9 cellular contexts compared by ENCODE assay signal in the genomic region with DNA sequence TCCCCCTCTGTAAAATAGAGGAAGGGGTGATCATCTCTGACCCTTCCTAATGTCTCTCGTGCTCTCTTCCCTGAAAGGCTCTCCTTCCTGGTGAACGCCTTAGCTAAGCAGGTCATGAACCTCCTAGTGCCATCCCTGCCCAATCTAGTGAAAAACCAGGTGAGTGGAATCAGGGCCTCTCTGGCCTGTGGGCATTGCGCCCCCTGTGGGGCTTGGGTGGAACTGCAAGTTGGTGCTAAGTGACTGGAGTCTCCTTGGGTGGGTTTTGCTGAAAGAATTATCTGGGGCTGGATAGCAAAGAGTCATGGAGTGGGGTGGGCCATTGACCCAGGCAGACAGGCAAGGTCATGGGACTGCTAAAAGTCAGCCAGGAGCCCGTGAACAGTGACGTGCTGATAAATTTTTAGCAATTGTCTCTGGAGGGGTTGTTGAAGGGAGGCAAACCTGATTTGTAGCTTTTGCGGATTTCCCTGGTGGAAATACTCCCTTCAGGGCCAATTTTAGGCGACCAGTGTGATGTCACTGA. TPM values are rescaled to one million over a fixed set of nuclear protein-coding genes. Genes with fewer than 3 reads are reported as not detected.
DNase-seq lines count a peak whose midpoint lies in the region; ATAC-seq and TF ChIP-seq lines count a peak whose summit lies in the region.
"Had no signal": no experiment of that assay in that cellular context is flagged by ENCODE, and none has a peak within 500 bp of the region (broad histone marks: within the 10 kb centered on the region; RNA-seq: fewer than 3 reads in every experiment).

No MANE protein-coding gene starts in this region.

- TF ChIP-seq POLR2A in IMR-90 (IDR thresholded peaks at IDR 0.05; ENCODE audit: low read depth, low read length), result no peak

- dilution Hi-C loops in IMR-90 (cut with HindIII; ENCODE audit: low sequenced_read_pairs, unreplicated experiment), result no loop called here

- H3K14ac ChIP-seq in IMR-90 (replicated peaks; ENCODE audit: low read depth, low read length), result no peak overlapping the region

- H4K91ac ChIP-seq in IMR-90 (ENCODE audit: insufficient read depth, low read depth, low read length), result no peak overlapping the region

- 0% methylated on average over 1 of the region's 7 CpGs; no CpG with 5 or more reads in 1 of the 2 experiments for WGBS in IMR-90 (ENCODE audit: extremely low coverage in 2 of 2, insufficient read length in 1 of 2), 2 experiments
- WGBS in aorta, 2 donors, result 38 to 39% methylated on average over 7 of the region's 7 CpGs

- H3K4me2 ChIP-seq in IMR-90 (ENCODE audit: low read depth, low read length), result no peak overlapping the region

- no peak overlapping the region for H3K18ac ChIP-seq in IMR-90 (ENCODE audit: low read depth, low read length)

- H3K79me1 ChIP-seq in IMR-90 (ENCODE audit: low read depth in 1 of 2, low read length in 2 of 2), result no peaks in the 10 kb centered on the region

- intact Hi-C loops in Caco-2 (cut with micrococcal nuclease; ENCODE audit: unreplicated experiment) (no loop called here), IMR-90 (cut with micrococcal nuclease) (no loop called here), aorta (cut with DNase I) (loop anchor here in 1 of 2 donors (10.0 kb wide), 2 partner anchors 387 to 497 kb away; no protein-coding TSS in a partner anchor)

- peaks cover 35% of the 10 kb centered on the region for H3K27me3 Mint-ChIP-seq in Caco-2 (ENCODE audit: insufficient read depth, unreplicated experiment)

- no peak overlapping the region for H4K5ac ChIP-seq in IMR-90 (ENCODE audit: low read depth, low read length)

- peak; percentile 48 for TF ChIP-seq RAD21 in IMR-90 (IDR thresholded peaks at IDR 0.05; ENCODE audit: low read length)

- POLR2A ChIA-PET in Caco-2 (lab: Charles Lee) (no interaction called here), IMR-90 (lab: Charles Lee; ENCODE audit: unreplicated experiment) (no interaction called here)

- no peaks in the 10 kb centered on the region for H3K9me3 ChIP-seq in Caco-2
- H3K9me3 ChIP-seq in IMR-90 (ENCODE audit: control insufficient read depth, insufficient read depth, low read length), result no peaks in the 10 kb centered on the region
- H3K9me3 ChIP-seq in aorta (ENCODE audit: control insufficient read depth, low read length), result peaks cover 2% of the 10 kb centered on the region
- H3K9me3 ChIP-seq: SJSA1 had no signal

- TF ChIP-seq CTCF in Caco-2 (IDR thresholded peaks at IDR 0.05; ENCODE audit: insufficient read depth in 1 of 2, low read depth in 1 of 2, low read length in 1 of 2, severe bottlenecking in 1 of 2, unreplicated experiment in 1 of 2), result peak; percentile 99 to 100
- peak; percentile 56 for TF ChIP-seq CTCF in IMR-90 (conservative IDR thresholded peaks at IDR 0.05; ENCODE audit: low read depth, low read length)

- H3K9me1 ChIP-seq in IMR-90 (ENCODE audit: insufficient read depth, low read length), result no peaks in the 10 kb centered on the region

- BruUV-seq in Caco-2 (replicated peaks; lab: Mats Ljungman, UMichigan), result no TSS peak
- BruUV-seq in IMR-90 (replicated peaks; lab: Mats Ljungman, UMichigan), result no TSS peak

- H2AK9ac ChIP-seq in IMR-90 (replicated peaks; ENCODE audit: low read depth, low read length, poor library complexity), result no peak overlapping the region

- H3K9me3 Mint-ChIP-seq in Caco-2 (ENCODE audit: unreplicated experiment), result no peaks in the 10 kb centered on the region

- H3K4ac ChIP-seq in IMR-90 (ENCODE audit: low read depth, low read length), result no peak overlapping the region

- H4K20me1 ChIP-seq in IMR-90 (ENCODE audit: insufficient read depth, low read length), result peaks cover 4% of the 10 kb centered on the region; the same call in 1 of the 2 replicates

- no peak overlapping the region for H3K4me3 Mint-ChIP-seq in Caco-2 (ENCODE audit: unreplicated experiment)

- in situ Hi-C loops in IMR-90 (cut with MboI; ENCODE audit: low sequenced_read_pairs), result no loop called here

- H2AK5ac ChIP-seq in IMR-90 (ENCODE audit: low read depth, low read length), result no peak overlapping the region

- no peak overlapping the region for H4K8ac ChIP-seq in IMR-90 (ENCODE audit: low read depth in 2 of 2, low read length in 2 of 2)

- H3K36me3 ChIP-seq in Caco-2 (ENCODE audit: control insufficient read depth, insufficient read depth, low read length) (no peaks in the 10 kb centered on the region), IMR-90 (ENCODE audit: control insufficient read depth, insufficient read depth, low read length) (no peaks in the 10 kb centered on the region), aorta (ENCODE audit: control insufficient read depth in 1 of 2, insufficient read depth in 2 of 2, low read length in 1 of 2) (no peaks in the 10 kb centered on the region)
- H3K36me3 ChIP-seq: SJSA1 had no signal

- no peak overlapping the region for H3K56ac ChIP-seq in IMR-90 (ENCODE audit: extremely low read depth, insufficient read depth, low read length)

- DNase-seq in Caco-2 (peak; percentile 74 to 84), IMR-90 (no peak), T-helper 2 cell (peak; percentile 19 to 60 (median 47)), anterior cingulate cortex (lab: John Stamatoyannopoulos, UW) (peak in 34 of 58 donors; percentile 3 to 67 (median 16)), islet precursor cell (peak; percentile 80), aorta (no peak)
- DNase-seq in stimulated activated CD4-positive, alpha-beta T cell treated with anti-CD3 and anti-CD28 coated beads, Interleukin-4, amount 100 ng/mL, for 24 hours, result peak; percentile 72

- H2BK5ac ChIP-seq in IMR-90 (ENCODE audit: low read depth, low read length, poor library complexity, severe bottlenecking), result no peak overlapping the region

- no peaks in the 10 kb centered on the region for H3K36me3 Mint-ChIP-seq in Caco-2 (ENCODE audit: insufficient read depth, unreplicated experiment)

- CTCF ChIA-PET in Caco-2 (lab: Charles Lee), result interaction anchor here (0.9 to 2.5 kb wide), 3 partner anchors 9 to 29 kb away, joined by 3 to 9 read pairs (median 3); a partner anchor contains a TSS
- CTCF ChIA-PET in IMR-90 (lab: Yijun Ruan, JAX), result interaction anchor here (0.5 to 1.4 kb wide), 2 partner anchors 31 to 142 kb away, joined by 3 read pairs; no protein-coding TSS in a partner anchor

- ATAC-seq in IMR-90 (ENCODE audit: low read depth) (no peak), aorta (ENCODE audit: low FRiP score) (no peak), HG02610 (IDR thresholded peaks at IDR 0.05; ENCODE audit: unreplicated experiment) (no peak)

- H3K4me1 ChIP-seq in Caco-2 (no peaks in the 10 kb centered on the region), IMR-90 (ENCODE audit: control insufficient read depth, insufficient read depth, low read length) (no peaks in the 10 kb centered on the region), aorta (ENCODE audit: control insufficient read depth in 1 of 2, insufficient read depth in 2 of 2, low read length in 2 of 2) (no peaks in the 10 kb centered on the region)
- H3K4me1 ChIP-seq: SJSA1 had no signal

- H3K4me1 Mint-ChIP-seq in Caco-2 (ENCODE audit: low read depth, unreplicated experiment), result no peaks in the 10 kb centered on the region

- H2BK20ac ChIP-seq in IMR-90 (ENCODE audit: low read depth, low read length), result no peak overlapping the region

- no peak overlapping the region for H2BK120ac ChIP-seq in IMR-90 (ENCODE audit: low read depth, low read length)

- H2BK15ac ChIP-seq in IMR-90 (ENCODE audit: low read depth, low read length), result no peak overlapping the region

- H3K27me3 ChIP-seq in Caco-2 (replicated peaks; ENCODE audit: control insufficient read depth, insufficient read depth, low read length) (no peaks in the 10 kb centered on the region), IMR-90 (ENCODE audit: control insufficient read depth, insufficient read depth, low read length) (peaks cover 23% of the 10 kb centered on the region), aorta (ENCODE audit: control insufficient read depth in 1 of 2, insufficient read depth in 2 of 2, low read length in 1 of 2) (no peaks in the 10 kb centered on the region)

- H3K27ac Mint-ChIP-seq in Caco-2 (ENCODE audit: unreplicated experiment), result no peak overlapping the region

- no peak overlapping the region for H3K23ac ChIP-seq in IMR-90 (ENCODE audit: low read depth, low read length)

- no peak overlapping the region for H2AFZ ChIP-seq in IMR-90 (replicated peaks; ENCODE audit: low read length, poor library complexity)

- H3K27ac ChIP-seq in IMR-90 (ENCODE audit: insufficient read depth, low read length), result no peak overlapping the region
- H3K27ac ChIP-seq in aorta (ENCODE audit: low read depth in 1 of 2, low read length in 2 of 2), result no peak overlapping the region
- H3K27ac ChIP-seq: SJSA1 had no signal

- no peak overlapping the region for H3K4me3 ChIP-seq in Caco-2 (ENCODE audit: low read depth, low read length)
- H3K4me3 ChIP-seq in IMR-90 (ENCODE audit: insufficient read depth, low read depth, low read length), result no peak overlapping the region
- no peak overlapping the region for H3K4me3 ChIP-seq in aorta (ENCODE audit: low read length in 2 of 2)
- H3K4me3 ChIP-seq: SJSA1 had no signal

- H3K9ac ChIP-seq in IMR-90 (ENCODE audit: low read depth, low read length), result no peak overlapping the region

TF ChIP-seq in IMR-90, 13 proteins besides CTCF, POLR2A, EP300 and RAD21 (continues in another document):
- TF ChIP-seq MXI1 (IDR thresholded peaks at IDR 0.05; ENCODE audit: borderline replicate concordance, low read depth, low read length) (no peak), FOS (IDR thresholded peaks at IDR 0.05; ENCODE audit: low read depth, low read length) (no peak), MAFK (IDR thresholded peaks at IDR 0.05; ENCODE audit: low read depth, low read length) (no peak)
- TF ChIP-seq, protein P1, sequence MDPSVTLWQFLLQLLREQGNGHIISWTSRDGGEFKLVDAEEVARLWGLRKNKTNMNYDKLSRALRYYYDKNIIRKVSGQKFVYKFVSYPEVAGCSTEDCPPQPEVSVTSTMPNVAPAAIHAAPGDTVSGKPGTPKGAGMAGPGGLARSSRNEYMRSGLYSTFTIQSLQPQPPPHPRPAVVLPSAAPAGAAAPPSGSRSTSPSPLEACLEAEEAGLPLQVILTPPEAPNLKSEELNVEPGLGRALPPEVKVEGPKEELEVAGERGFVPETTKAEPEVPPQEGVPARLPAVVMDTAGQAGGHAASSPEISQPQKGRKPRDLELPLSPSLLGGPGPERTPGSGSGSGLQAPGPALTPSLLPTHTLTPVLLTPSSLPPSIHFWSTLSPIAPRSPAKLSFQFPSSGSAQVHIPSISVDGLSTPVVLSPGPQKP (IDR thresholded peaks at IDR 0.05; ENCODE audit: borderline replicate concordance, low read depth, low read length), result no peak

RNA-seq across cellular contexts. Expression of a gene that starts 8.9 kb away (rescaled TPM):
- total RNA-seq in Caco-2 (2022) (not detected in 2 replicates), IMR-90 (2012; rRNA removed) (not detected in 2 replicates), aorta (not detected)
- polyA plus RNA-seq in IMR-90 (2012; rRNA removed) (not detected in 2 replicates), aorta (under 1 TPM; 0.05 to 0.13 TPM)
- not detected in 2 replicates for polyA plus RNA-seq in IMR-90 (2012; cell fraction: cytosol; rRNA removed)
- not detected in 2 replicates for polyA plus RNA-seq in IMR-90 (2012; cell fraction: nucleus; rRNA removed; ENCODE audit: low replicate concordance)
- total RNA-seq: SJSA1 had no signal

RNA-seq across cellular contexts. Expression of a gene that starts 56.1 kb away (rescaled TPM):
- total RNA-seq in Caco-2 (2022) (not detected in 2 replicates), IMR-90 (2012; rRNA removed) (not detected in 2 replicates), aorta (not detected)
- polyA plus RNA-seq in IMR-90 (2012; rRNA removed) (not detected in 2 replicates), aorta (not detected)
- not detected in 2 replicates for polyA plus RNA-seq in IMR-90 (2012; cell fraction: cytosol; rRNA removed)
- polyA plus RNA-seq in IMR-90 (2012; cell fraction: nucleus; rRNA removed; ENCODE audit: low replicate concordance), result not detected in 2 replicates
- total RNA-seq: SJSA1 had no signal

Comparison
In these comparisons a context has a peak if more than half of its experiments do, and no peak if none do; other contexts are left out.
1. DNase-seq: peak in Caco-2 (2 of 2), T-helper 2 cell (5 of 5), anterior cingulate cortex (34 of 58), islet precursor cell (single experiment) and stimulated activated CD4-positive, alpha-beta T cell treated with anti-CD3 and anti-CD28 coated beads, Interleukin-4, amount 100 ng/mL, for 24 hours (single experiment); none in IMR-90 (single experiment) and aorta (0 of 2).